ENCODE assay signal across 8 cellular contexts in genomic region chr1:39799770-39800470, GRCh38. TPM values are rescaled to one million over a fixed set of nuclear protein-coding genes. Genes with fewer than 3 reads are reported as not detected.
DNase-seq lines count a peak whose midpoint lies in the region; ATAC-seq, FAIRE-seq and TF ChIP-seq lines count a peak whose summit lies in the region.

No MANE protein-coding gene starts in this region.

- no peaks in the 10 kb centered on the region for H3K27me3 ChIP-seq in ovary

- intact Hi-C loops in ovary (cut with DNase I) = no loop called here

- no peaks in the 10 kb centered on the region for H3K4me1 Mint-ChIP-seq in type B pancreatic cell (ENCODE audit: unreplicated experiment)

- ATAC-seq in GM21447 (IDR thresholded peaks at IDR 0.05; ENCODE audit: unreplicated experiment) = peak; percentile 62

- H3K36me3 Mint-ChIP-seq in type B pancreatic cell = no peaks in the 10 kb centered on the region

- no peak overlapping the region for H3K4me3 Mint-ChIP-seq in type B pancreatic cell

- H3K4me1 ChIP-seq in ovary (ENCODE audit: insufficient read depth) = no peaks in the 10 kb centered on the region

- no peak overlapping the region for H3K4me3 ChIP-seq in ovary

- no peak overlapping the region for H3K27ac ChIP-seq in ovary

- peaks cover 3% of the 10 kb centered on the region for H3K9me3 Mint-ChIP-seq in type B pancreatic cell

- H3K9me3 ChIP-seq in ovary = no peaks in the 10 kb centered on the region

- no peak for FAIRE-seq in frontal cortex (lab: Jason Lieb, UNC)

- WGBS in ovary, 3 donors = 5 to 9% (median 6%) methylated on average over 8 of the region's 8 CpGs

- H3K36me3 ChIP-seq in ovary = no peaks in the 10 kb centered on the region

- peak; percentile 91 for DNase-seq in DMS153 treated with DMSO at 0.1 percent for 48 hours (lab: John Stamatoyannopoulos, UW; ENCODE audit: unreplicated experiment)
- DNase-seq in HT1080 (ENCODE audit: low read depth) = peak; percentile 84
- peak; percentile 39 to 66 for DNase-seq in SHP77 (lab: John Stamatoyannopoulos, UW)
- peak; percentile 90 for DNase-seq in activated effector memory CD4-positive, alpha-beta T cell treated with anti-CD3 and anti-CD28 coated beads, Interleukin-2, amount 50 U/mL, for 16 hours
- peak; percentile 65 to 70 for DNase-seq in frontal cortex (ENCODE audit: low spot score in 2 of 2)
- peak in 3 of 5 donors; percentile 30 to 69 (median 35) for DNase-seq in ovary
- DNase-seq in type B pancreatic cell (ENCODE audit: extremely low spot score, unreplicated experiment) = no peak

- TF ChIP-seq CTCF in ovary (IDR thresholded peaks at IDR 0.05) (peak in 2 of 3 donors; percentile 22 to 37), type B pancreatic cell (conservative IDR thresholded peaks at IDR 0.05) (peak; percentile 86)

- no peak for TF ChIP-seq POLR2A in ovary (IDR thresholded peaks at IDR 0.05)

- H3K27ac Mint-ChIP-seq in type B pancreatic cell = no peak overlapping the region

- no peak for TF ChIP-seq EP300 in ovary (IDR thresholded peaks at IDR 0.05)

- H3K27me3 Mint-ChIP-seq in type B pancreatic cell = peaks cover 14% of the 10 kb centered on the region

RNA-seq across cellular contexts. Expression of gene BMP8B, which starts 11.3 kb away (rescaled TPM):
- not detected in 2 replicates for total RNA-seq in HT1080 (2014; rRNA removed; shearing (Covaris generic))
- polyA plus RNA-seq in HT1080 (2015; cell fraction: cytosol; rRNA removed) = 0.07 and 0.10 TPM in 2 replicates
- 0.02 and 0.05 TPM in 2 replicates for polyA plus RNA-seq in HT1080 (2015; cell fraction: nucleus; rRNA removed)
- total RNA-seq in frontal cortex (0.41 TPM), ovary (under 1 TPM in 6 of 7 donors, not detected in 1; 0.20 to 0.95 (median 0.38) TPM), type B pancreatic cell (ENCODE audit: low replicate concordance) (1.5 and 2.4 TPM in 2 replicates)
- 1 to 10 TPM in 1 of 2 donors, under 1 TPM in 1; 0.16 to 1.4 TPM for polyA plus RNA-seq in ovary

RNA-seq across cellular contexts. Expression of gene OXCT2, which starts 28.8 kb away (rescaled TPM):
- total RNA-seq in HT1080 (2014; rRNA removed; shearing (Covaris generic)) = not detected in 2 replicates
- 0.13 TPM in 1 of 2 replicates, not detected in the other for polyA plus RNA-seq in HT1080 (2015; cell fraction: cytosol; rRNA removed)
- 0.08 and 0.23 TPM in 2 replicates for polyA plus RNA-seq in HT1080 (2015; cell fraction: nucleus; rRNA removed)
- 0.82 TPM for total RNA-seq in frontal cortex
- 1 to 10 TPM; 1.6 to 7.2 (median 3.4) TPM for total RNA-seq in ovary
- 1 to 10 TPM in 1 of 2 donors, under 1 TPM in 1; 0.20 to 1.1 TPM for polyA plus RNA-seq in ovary
- 0.21 and 0.65 TPM in 2 replicates for total RNA-seq in type B pancreatic cell (ENCODE audit: low replicate concordance)
